Comparison of ENCODE assay signal across 10 cellular contexts in the genomic region with DNA sequence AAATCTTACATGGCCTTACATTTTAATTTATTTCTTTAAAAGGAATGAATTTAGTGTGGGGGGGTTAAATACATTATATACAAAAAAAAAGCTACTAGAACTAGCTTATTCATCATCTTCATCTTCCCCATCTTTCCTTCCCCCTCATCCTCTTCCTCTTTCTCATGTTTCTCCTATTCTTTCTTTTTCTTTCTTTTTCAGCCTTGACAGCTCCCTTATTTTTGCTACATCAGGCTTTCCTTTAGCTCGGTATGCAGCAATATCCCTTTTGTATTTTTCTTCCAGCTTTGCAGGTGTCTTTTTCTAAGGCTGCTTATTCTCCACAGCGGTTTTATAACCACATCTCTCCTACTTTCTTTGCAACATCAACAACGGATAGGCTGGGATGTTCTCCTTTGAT. TPM values are rescaled to one million over a fixed set of nuclear protein-coding genes. Genes with fewer than 3 reads are reported as not detected.
"Had no signal": no experiment of that assay in that cellular context is flagged by ENCODE, and none has a peak within 500 bp of the region (broad histone marks: within the 10 kb centered on the region; RNA-seq: fewer than 3 reads in every experiment).

No MANE protein-coding gene starts in this region.

- H3K4me3 ChIP-seq: GM23248, HAP-1 had no signal

- H3K36me3 ChIP-seq: HAP-1 had no signal

- H3K27ac Mint-ChIP-seq: H9, HFFc6 had no signal

- H3K9ac ChIP-seq: GM23248 had no signal

- H3K9me3 ChIP-seq: HAP-1 had no signal

- ATAC-seq: HCT116 had no signal

- H3K9me3 Mint-ChIP-seq: H9, HFFc6 had no signal

- FAIRE-seq: H1, H54 had no signal

- H2AFZ ChIP-seq: GM23248 had no signal

- DNase-seq: GM23248, GOT3, H7, H9, HCEC 1CT, HFFc6 had no signal

- H3K4me3 Mint-ChIP-seq: H9, HFFc6 had no signal

- H3K27ac ChIP-seq: GM23248 had no signal

RNA-seq across cellular contexts. Expression of gene SLC28A1, which starts 55.9 kb away (rescaled TPM):
- total RNA-seq: GM23248, H1, H7, HFFc6 had no signal
- polyA plus RNA-seq: GM23248 had no signal
